ENCODE assay signal across 8 cellular contexts in the genomic region with DNA sequence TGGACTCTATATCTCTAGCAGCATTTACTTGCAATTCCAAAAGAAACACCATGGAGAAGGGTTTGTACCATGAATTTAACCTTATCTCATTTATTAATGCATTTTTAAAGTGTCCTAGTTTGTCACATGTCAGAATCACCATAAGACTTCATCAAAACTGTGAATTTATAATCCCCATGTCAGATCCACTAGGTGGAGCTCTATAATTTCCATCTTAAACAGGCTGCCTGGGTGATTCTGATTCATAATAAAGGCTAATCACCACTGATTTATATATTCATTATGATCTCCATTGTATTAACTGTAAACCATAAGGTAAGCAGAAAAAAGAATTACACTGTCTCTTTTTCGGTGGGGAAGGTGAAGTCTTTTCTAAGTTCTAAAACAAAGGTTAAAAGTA. TPM values are rescaled to one million over a fixed set of nuclear protein-coding genes. Genes with fewer than 3 reads are reported as not detected.
DNase-seq lines count a peak whose midpoint lies in the region; ATAC-seq, FAIRE-seq and TF ChIP-seq lines count a peak whose summit lies in the region.
"Had no signal": no experiment of that assay in that cellular context is flagged by ENCODE, and none has a peak within 500 bp of the region (broad histone marks: within the 10 kb centered on the region; RNA-seq: fewer than 3 reads in every experiment).

No MANE protein-coding gene starts in this region.

- BruUV-seq in K562 (replicated peaks; lab: Mats Ljungman, UMichigan), result no TSS peak

- FAIRE-seq in K562 (lab: Jason Lieb, UNC), result no peak

- intact Hi-C loops in K562 (cut with micrococcal nuclease) (no loop called here), posterior cingulate gyrus (cut with DNase I) (no loop called here)

- no peaks in the 10 kb centered on the region for H3K4me1 ChIP-seq in DOHH2 (ENCODE audit: control insufficient read depth, low read length)
- H3K4me1 ChIP-seq in K562 (replicated peaks in 1 of 2; ENCODE audit: control insufficient read depth in 2 of 2, insufficient read depth in 2 of 2, low read length in 2 of 2), result no peaks in the 10 kb centered on the region

- no peak overlapping the region for H3K4me2 ChIP-seq in DOHH2 (ENCODE audit: low read length)
- H3K4me2 ChIP-seq in K562 (ENCODE audit: insufficient read depth, low read length), result no peak overlapping the region

- 0% methylated on average over 1 of the region's 1 CpG for whole genome bisulfite sequencing in K562 (ENCODE audit: insufficient coverage, low coverage, missing lambda C conversion rate)

- DNase-seq in HuH-7 (ENCODE audit: low spot score), result peak; percentile 43
- peak in 2 of 4 experiments; percentile 2 to 8 for DNase-seq in K562 (ENCODE audit: extremely low read depth in 1 of 4, low spot score in 3 of 4)
- peak; percentile 9 for DNase-seq in medulla oblongata (ENCODE audit: extremely low spot score)
- no peak for DNase-seq in AG20443 (ENCODE audit: low spot score)
- DNase-seq in posterior cingulate gyrus, result no peak
- DNase-seq: activated T-cell treated with anti-CD3 and anti-CD28 coated beads, Interleukin-2, amount 50 U/mL, for 72 hours had no signal

- no peak for ATAC-seq in K562
- ATAC-seq in HG02840 (IDR thresholded peaks at IDR 0.05; ENCODE audit: low FRiP score, unreplicated experiment), result no peak
- ATAC-seq: activated T-cell treated with anti-CD3 and anti-CD28 coated beads, Interleukin-2, amount 50 U/mL, for 72 hours had no signal

- no peak overlapping the region for H2AFZ ChIP-seq in K562 (ENCODE audit: low read depth, low read length)

- TF ChIP-seq RAD21 in K562 (CRISPR knock-in tag; conservative IDR thresholded peaks at IDR 0.05 in 1 of 2, IDR thresholded peaks at IDR 0.05 in 1 of 2), result peak in 1 of 2 experiments; percentile 51; a peak in 3 of 4 replicates

- TF ChIP-seq CTCF in DOHH2 (IDR thresholded peaks at IDR 0.05; ENCODE audit: low read depth, low read length, poor library complexity, severe bottlenecking) (peak; percentile 44), K562 (IDR thresholded peaks at IDR 0.05 in 2 of 3, conservative IDR thresholded peaks at IDR 0.05 in 1 of 3; ENCODE audit: insufficient read depth in 2 of 3, low read depth in 1 of 3, low read length in 3 of 3) (peak in 2 of 3 experiments; percentile 19 to 40; a peak in 2 of 6 replicates)

- H3K36me3 ChIP-seq in DOHH2 (ENCODE audit: control insufficient read depth, low read length), result no peaks in the 10 kb centered on the region
- H3K36me3 ChIP-seq in K562 (ENCODE audit: control insufficient read depth, insufficient read depth, low read length), result no peaks in the 10 kb centered on the region

- TF ChIP-seq EP300 in K562 (IDR thresholded peaks at IDR 0.05; ENCODE audit: low read length), result no peak

- H3K4me3 ChIP-seq in DOHH2 (ENCODE audit: low read length), result no peak overlapping the region
- H3K4me3 ChIP-seq in K562, result no peak overlapping the region

- H3K9me1 ChIP-seq in K562 (ENCODE audit: control insufficient read depth, insufficient read depth, low read length), result no peaks in the 10 kb centered on the region

- H3K9me2 ChIP-seq in DOHH2 (replicated peaks; ENCODE audit: control insufficient read depth, low read length), result no peaks in the 10 kb centered on the region

- in situ Hi-C loops in K562 (cut with MboI), result no loop called here

- H3K79me2 ChIP-seq in DOHH2 (ENCODE audit: control insufficient read depth, low read length) (no peaks in the 10 kb centered on the region), K562 (ENCODE audit: control insufficient read depth, insufficient read depth, low read length) (no peaks in the 10 kb centered on the region)

- H3K27ac ChIP-seq in DOHH2 (ENCODE audit: low read depth, low read length) (no peak overlapping the region), K562 (ENCODE audit: extremely low read depth, low read depth, low read length) (no peak overlapping the region)

- no peaks in the 10 kb centered on the region for H3F3A ChIP-seq in DOHH2 (ENCODE audit: control insufficient read depth, insufficient read depth)

- H4K20me1 ChIP-seq in DOHH2 (ENCODE audit: control insufficient read depth, insufficient read depth, low read depth, low read length), result no peaks in the 10 kb centered on the region
- H4K20me1 ChIP-seq in K562 (replicated peaks; ENCODE audit: control insufficient read depth, insufficient read depth, low read length), result no peaks in the 10 kb centered on the region

- H3K9me3 ChIP-seq in DOHH2 (ENCODE audit: control insufficient read depth, insufficient read depth, low read length) (no peaks in the 10 kb centered on the region), K562 (replicated peaks; ENCODE audit: control insufficient read depth, insufficient read depth, low read depth, low read length) (no peaks in the 10 kb centered on the region)

- CTCF ChIA-PET in K562 (lab: Yijun Ruan, JAX; ENCODE audit: low intra/inter-chr PET ratio), result no interaction called here

- no peak overlapping the region for H3K9ac ChIP-seq in K562 (ENCODE audit: insufficient read depth in 1 of 2, low read depth in 2 of 2, low read length in 2 of 2)

- no peak for TF ChIP-seq POLR2A in K562 (conservative IDR thresholded peaks at IDR 0.05)

- no peaks in the 10 kb centered on the region for H3K27me3 ChIP-seq in DOHH2 (ENCODE audit: control insufficient read depth, low read length)
- H3K27me3 ChIP-seq in K562 (ENCODE audit: control insufficient read depth in 2 of 2, insufficient read depth in 2 of 2, low read length in 2 of 2), result no peaks in the 10 kb centered on the region

- POLR2A ChIA-PET in K562 (lab: Yijun Ruan, JAX), result no interaction called here

TF ChIP-seq in K562, 482 proteins besides CTCF, POLR2A, EP300 and RAD21 (continues in another document):
- no peak for TF ChIP-seq POU5F1 (IDR thresholded peaks at IDR 0.05; ENCODE audit: borderline replicate concordance, low read depth, low read length, partially characterized antibody)
- TF ChIP-seq ZNF253 (CRISPR knock-in tag; conservative IDR thresholded peaks at IDR 0.05), result no peak
- no peak for TF ChIP-seq HNRNPL (IDR thresholded peaks at IDR 0.05; ENCODE audit: low read depth, low read length)
- TF ChIP-seq ZNF445 (CRISPR knock-in tag; IDR thresholded peaks at IDR 0.05; ENCODE audit: low read depth), result no peak
- TF ChIP-seq GABPB2 (CRISPR knock-in tag; conservative IDR thresholded peaks at IDR 0.05), result no peak
- no peak for TF ChIP-seq CCNT2 (IDR thresholded peaks at IDR 0.05; ENCODE audit: borderline replicate concordance, extremely low read depth, insufficient read length, low read depth, low read length)

RNA-seq across cellular contexts. Expression of a gene that starts 4.0 kb away (rescaled TPM):
- total RNA-seq in K562 (2011; cell fraction: chromatin; rRNA removed; ENCODE audit: low replicate concordance), result not detected in 2 replicates
- not detected in 2 replicates for total RNA-seq in K562 (2011; cell fraction: nucleolus; rRNA removed)
- total RNA-seq in K562 (2011; cell fraction: nucleoplasm; rRNA removed), result not detected in 2 replicates
- total RNA-seq in K562 (2014; rRNA removed) (not detected in 2 replicates), K562 (2014; rRNA removed; fragmentation: Illumina TruSeq; extraction: Trizol) (not detected in 2 replicates), K562 (2015; rRNA removed; fragmentation: Illumina TruSeq; extraction: Trizol) (not detected in 2 replicates), K562 (2021) (not detected in 2 replicates)
- polyA plus RNA-seq in K562 (2011; rRNA removed) (not detected in 2 replicates), K562 (2014; fragmentation: Illumina TruSeq; extraction: Trizol) (not detected in 2 replicates), K562 (2014; fragmentation: Nextera tagmentation; extraction: Ambion mirVana) (not detected), K562 (2014; rRNA removed) (not detected in 2 replicates)
- polyA plus RNA-seq in K562 (2011; cell fraction: cytosol; rRNA removed), result not detected in 2 replicates
- polyA plus RNA-seq in K562 (2011; cell fraction: nucleus; rRNA removed), result not detected in 2 replicates
- polyA plus RNA-seq in K562 (2012), result not detected in 2 replicates
- not detected in 2 replicates for polyA minus RNA-seq in K562 (2011; rRNA and poly(A)+ RNA removed)
- not detected in 2 replicates for polyA minus RNA-seq in K562 (2011; cell fraction: cytosol; rRNA and poly(A)+ RNA removed)
- not detected in 2 replicates for polyA minus RNA-seq in K562 (2011; cell fraction: nucleus; rRNA and poly(A)+ RNA removed)

RNA-seq across cellular contexts. Expression of a gene that starts 12.8 kb away (rescaled TPM):
- total RNA-seq in K562 (2011; cell fraction: chromatin; rRNA removed; ENCODE audit: low replicate concordance), result not detected in 2 replicates
- not detected in 2 replicates for total RNA-seq in K562 (2011; cell fraction: nucleolus; rRNA removed)
- total RNA-seq in K562 (2011; cell fraction: nucleoplasm; rRNA removed), result not detected in 2 replicates
- not detected in 2 replicates for total RNA-seq in K562 (2014; rRNA removed)
- not detected in 2 replicates for total RNA-seq in K562 (2014; rRNA removed; fragmentation: Illumina TruSeq; extraction: Trizol)
- total RNA-seq in K562 (2015; rRNA removed; fragmentation: Illumina TruSeq; extraction: Trizol), result not detected in 2 replicates
- total RNA-seq in K562 (2021), result not detected in 2 replicates
- polyA plus RNA-seq in K562 (2011; rRNA removed), result not detected in 2 replicates
- not detected in 2 replicates for polyA plus RNA-seq in K562 (2011; cell fraction: cytosol; rRNA removed)
- not detected in 2 replicates for polyA plus RNA-seq in K562 (2011; cell fraction: nucleus; rRNA removed)
- not detected in 2 replicates for polyA plus RNA-seq in K562 (2012)
- polyA plus RNA-seq in K562 (2014; fragmentation: Illumina TruSeq; extraction: Trizol), result not detected in 2 replicates
- not detected for polyA plus RNA-seq in K562 (2014; fragmentation: Nextera tagmentation; extraction: Ambion mirVana)
- polyA plus RNA-seq in K562 (2014; rRNA removed), result not detected in 2 replicates
- not detected in 2 replicates for polyA minus RNA-seq in K562 (2011; rRNA and poly(A)+ RNA removed)
- not detected in 2 replicates for polyA minus RNA-seq in K562 (2011; cell fraction: cytosol; rRNA and poly(A)+ RNA removed)
- polyA minus RNA-seq in K562 (2011; cell fraction: nucleus; rRNA and poly(A)+ RNA removed), result not detected in 2 replicates

RNA-seq across cellular contexts. Expression of a gene that starts 26.3 kb away (rescaled TPM):
- not detected in 2 replicates for total RNA-seq in K562 (2011; cell fraction: chromatin; rRNA removed; ENCODE audit: low replicate concordance)
- not detected in 2 replicates for total RNA-seq in K562 (2011; cell fraction: nucleolus; rRNA removed)
- not detected in 2 replicates for total RNA-seq in K562 (2011; cell fraction: nucleoplasm; rRNA removed)
- total RNA-seq in K562 (2014; rRNA removed) (1.2 and 2.4 TPM in 2 replicates), K562 (2014; rRNA removed; fragmentation: Illumina TruSeq; extraction: Trizol) (1.4 and 1.5 TPM in 2 replicates), K562 (2015; rRNA removed; fragmentation: Illumina TruSeq; extraction: Trizol) (1.1 and 1.6 TPM in 2 replicates), K562 (2021) (0.81 and 1.3 TPM in 2 replicates)
- polyA plus RNA-seq in K562 (2011; rRNA removed) (0.24 and 0.49 TPM in 2 replicates), K562 (2014; fragmentation: Illumina TruSeq; extraction: Trizol) (1.1 and 1.3 TPM in 2 replicates), K562 (2014; fragmentation: Nextera tagmentation; extraction: Ambion mirVana) (1 to 10 TPM; 3.0 to 3.2 TPM), K562 (2014; rRNA removed) (2.0 and 3.2 TPM in 2 replicates)
- polyA plus RNA-seq in K562 (2011; cell fraction: cytosol; rRNA removed), result not detected in 2 replicates
- polyA plus RNA-seq in K562 (2011; cell fraction: nucleus; rRNA removed), result not detected in 2 replicates
- 1.6 and 4.5 TPM in 2 replicates for polyA plus RNA-seq in K562 (2012)
- polyA minus RNA-seq in K562 (2011; rRNA and poly(A)+ RNA removed), result not detected in 2 replicates
- polyA minus RNA-seq in K562 (2011; cell fraction: cytosol; rRNA and poly(A)+ RNA removed), result not detected in 2 replicates
- not detected in 2 replicates for polyA minus RNA-seq in K562 (2011; cell fraction: nucleus; rRNA and poly(A)+ RNA removed)

Comparison
In these comparisons a context has a peak if more than half of its experiments do, and no peak if none do; other contexts are left out.
1. DNase-seq: peak in HuH-7 (single experiment) and medulla oblongata (single experiment); none in AG20443 (single experiment) and posterior cingulate gyrus (0 of 10).